Comparison of ENCODE assay signal across 8 cellular contexts in the genomic region with DNA sequence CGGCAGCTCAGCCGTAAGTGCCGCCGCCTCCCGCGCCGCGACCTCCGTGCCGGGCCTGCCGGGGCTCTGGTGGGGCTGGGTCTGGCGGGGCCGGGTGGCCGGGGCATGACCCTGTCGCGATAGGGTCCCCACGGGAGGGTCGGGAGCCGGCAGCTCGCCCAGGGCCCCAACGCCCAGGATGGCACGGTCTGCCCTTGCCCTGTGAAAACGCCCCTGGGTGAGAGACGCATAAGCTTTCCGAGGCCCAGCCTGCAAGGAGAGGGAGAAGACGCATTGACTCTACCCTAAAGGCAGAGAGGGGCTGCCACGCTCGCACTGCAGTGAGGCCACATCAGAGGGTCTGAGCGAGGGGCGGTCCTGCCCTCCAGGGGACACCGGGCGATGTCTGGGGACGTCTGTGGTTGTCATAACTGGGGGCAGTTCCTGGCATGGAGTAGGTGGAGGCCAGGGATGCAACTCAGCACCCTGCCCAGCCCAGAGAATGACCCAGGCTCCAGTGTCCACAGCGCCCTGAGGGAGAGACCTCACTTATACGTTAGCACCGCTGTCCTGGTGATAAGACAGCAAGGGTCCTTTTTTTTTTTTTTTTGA. TPM values are rescaled to one million over a fixed set of nuclear protein-coding genes. Genes with fewer than 3 reads are reported as not detected.
A peak's percentile ranks its signal among the peaks of the same experiment; 100 is the strongest.
DNase-seq lines count a peak whose midpoint lies in the region; ATAC-seq, FAIRE-seq and TF ChIP-seq lines count a peak whose summit lies in the region.

No MANE protein-coding gene starts in this region.

- no peak overlapping the region for H2BK12ac ChIP-seq in H9 (ENCODE audit: insufficient read length, low read depth, low read length)

- no peak overlapping the region for H2BK20ac ChIP-seq in H9 (ENCODE audit: low read depth, low read length, poor library complexity, severe bottlenecking)

- no peak overlapping the region for H4K91ac ChIP-seq in H9 (ENCODE audit: insufficient read length, low read depth, low read length)

- peak overlapping the region in 1 of 3 experiments; percentile 61; a peak in 1 of 7 replicates for H3K27ac Mint-ChIP-seq in H9
- no peak overlapping the region for H3K27ac Mint-ChIP-seq in natural killer cell treated with Interleukin-12 subunit alpha and Interleukin-12 subunit beta and Interleukin-15 and Interleukin-18, amount 100 ng/mL, for 72 hours

- H3K4ac ChIP-seq in H9 (ENCODE audit: low read depth, low read length) = no peak overlapping the region

- POLR2A ChIA-PET in endothelial cell of umbilical vein (lab: Charles Lee) = no interaction called here

- no peak overlapping the region for H3T11ph ChIP-seq in H9 (ENCODE audit: low read length)

- no peaks in the 10 kb centered on the region for H4K20me1 ChIP-seq in DND-41 (ENCODE audit: insufficient read depth, low read length)
- peaks cover 2% of the 10 kb centered on the region for H4K20me1 ChIP-seq in H9 (ENCODE audit: control insufficient read depth, insufficient read depth, insufficient read length)
- H4K20me1 ChIP-seq in endothelial cell of umbilical vein (replicated peaks; ENCODE audit: control insufficient read depth, extremely low read depth, insufficient read depth, low read length) = no peaks in the 10 kb centered on the region

- H3K9me3 ChIP-seq in DND-41 (ENCODE audit: insufficient read depth, low read length, severe bottlenecking) (no peaks in the 10 kb centered on the region), H9 (ENCODE audit: control insufficient read depth, low read depth, low read length) (no peaks in the 10 kb centered on the region), RWPE2 (ENCODE audit: severe bottlenecking) (no peaks in the 10 kb centered on the region), endothelial cell of umbilical vein (replicated peaks; ENCODE audit: control insufficient read depth, insufficient read depth, low read length) (no peaks in the 10 kb centered on the region)

- H2BK15ac ChIP-seq in H9 (ENCODE audit: low read depth, low read length) = no peak overlapping the region

- H3K56ac ChIP-seq in H9 (ENCODE audit: insufficient read length, low read depth, low read length) = no peak overlapping the region

- no peak for FAIRE-seq in endothelial cell of umbilical vein (lab: Jason Lieb, UNC)

- no peaks in the 10 kb centered on the region for H3K9me1 ChIP-seq in endothelial cell of umbilical vein (replicated peaks; ENCODE audit: control insufficient read depth, extremely low read depth, insufficient read depth, low read length)

- intact Hi-C loops in endothelial cell of umbilical vein (cut with micrococcal nuclease) = no loop called here

- TF ChIP-seq CTCF in DND-41 (IDR thresholded peaks at IDR 0.05; ENCODE audit: borderline replicate concordance, extremely low read depth, low read length, poor library complexity, severe bottlenecking) (no peak), H9 (conservative IDR thresholded peaks at IDR 0.05) (no peak), RWPE2 (IDR thresholded peaks at IDR 0.05; ENCODE audit: poor library complexity, severe bottlenecking) (no peak), endothelial cell of umbilical vein (IDR thresholded peaks at IDR 0.05; ENCODE audit: extremely low read depth in 1 of 2, insufficient read depth in 1 of 2, low read depth in 1 of 2, low read length in 2 of 2) (no peak)

- H3K4me1 ChIP-seq in DND-41 (ENCODE audit: insufficient read depth, low read length) (peaks cover 19% of the 10 kb centered on the region), H9 (ENCODE audit: insufficient read depth, low read length) (no peaks in the 10 kb centered on the region), RWPE2 (ENCODE audit: insufficient read depth, poor library complexity, severe bottlenecking) (no peaks in the 10 kb centered on the region), endothelial cell of umbilical vein (ENCODE audit: control insufficient read depth, extremely low read depth, insufficient read depth, low read length) (peaks cover 3% of the 10 kb centered on the region)

- H3K4me3 Mint-ChIP-seq in H9 = peak overlapping the region; percentile 83 to 96
- H3K4me3 Mint-ChIP-seq in natural killer cell treated with Interleukin-12 subunit alpha and Interleukin-12 subunit beta and Interleukin-15 and Interleukin-18, amount 100 ng/mL, for 72 hours = peak overlapping the region; percentile 70

- H2BK5ac ChIP-seq in H9 (ENCODE audit: insufficient read length, low read length) = no peak overlapping the region

- H4K5ac ChIP-seq in H9 (ENCODE audit: insufficient read length, low read depth, low read length) = no peak overlapping the region

- H2AFZ ChIP-seq in DND-41 (ENCODE audit: low read depth, low read length) (peak overlapping the region; percentile 61), H9 (ENCODE audit: low read length) (no peak overlapping the region), endothelial cell of umbilical vein (ENCODE audit: low read depth, low read length) (peak overlapping the region; percentile 75)

- H3K27ac ChIP-seq in DND-41 (ENCODE audit: low read length) (peak overlapping the region; percentile 54), H9 (ENCODE audit: insufficient read length, low read depth, low read length) (no peak overlapping the region), RWPE2 (ENCODE audit: poor library complexity, severe bottlenecking) (no peak overlapping the region), endothelial cell of umbilical vein (ENCODE audit: insufficient read depth, low read depth, low read length) (no peak overlapping the region)

- H3K9me3 Mint-ChIP-seq in H9 = peaks cover 0 to 7% of the 10 kb centered on the region in 2 experiments; a peak in 4 of 5 replicates
- H3K9me3 Mint-ChIP-seq in natural killer cell treated with Interleukin-12 subunit alpha and Interleukin-12 subunit beta and Interleukin-15 and Interleukin-18, amount 100 ng/mL, for 72 hours = no peaks in the 10 kb centered on the region

- peak; percentile 35 for ATAC-seq in DND-41 (ENCODE audit: insufficient read depth, low read depth)
- ATAC-seq in RWPE2 (ENCODE audit: low read depth) = peak; percentile 9; the same call in 2 of the 3 replicates
- ATAC-seq in natural killer cell treated with Interleukin-12 subunit alpha and Interleukin-12 subunit beta and Interleukin-15 and Interleukin-18, amount 100 ng/mL, for 72 hours = peak in 1 of 2 donors; percentile 41

- CTCF ChIA-PET in endothelial cell of umbilical vein (lab: Charles Lee) = interaction anchor here (1.1 to 1.2 kb wide), 3 partner anchors 21 to 35 kb away, joined by 3 to 5 read pairs (median 4); partner anchors contain the start of genes THOP1 and ZNF555

- H3K4me2 ChIP-seq in DND-41 (ENCODE audit: insufficient read depth, low read length) (peak overlapping the region; percentile 76), H9 (ENCODE audit: insufficient read depth, insufficient read length, low read length) (peak overlapping the region; percentile 55), endothelial cell of umbilical vein (ENCODE audit: insufficient read depth, low read length) (peak overlapping the region; percentile 80)

- H3K23ac ChIP-seq in H9 (ENCODE audit: insufficient read length, low read depth, low read length) = no peak overlapping the region

- H3K18ac ChIP-seq in H9 (ENCODE audit: insufficient read length, low read depth, low read length) = no peak overlapping the region

- no peaks in the 10 kb centered on the region for H3K79me1 ChIP-seq in H9 (ENCODE audit: insufficient read depth, low read depth, low read length, poor library complexity, severe bottlenecking)

- no CpG with 5 or more reads among the region's 36 CpGs for WGBS in H9 (ENCODE audit: extremely low coverage, insufficient read length, low lambda C conversion rate)

- H3K4me1 Mint-ChIP-seq in H9 = peaks cover 3% of the 10 kb centered on the region in 2 experiments; a peak in 1 of 4 replicates
- peaks cover 0 to 4% of the 10 kb centered on the region in 2 donors for H3K4me1 Mint-ChIP-seq in natural killer cell treated with Interleukin-12 subunit alpha and Interleukin-12 subunit beta and Interleukin-15 and Interleukin-18, amount 100 ng/mL, for 72 hours (ENCODE audit: low read depth in 2 of 2)

- no peaks in the 10 kb centered on the region for H3K23me2 ChIP-seq in H9 (ENCODE audit: insufficient read length, low read depth, low read length, poor library complexity, severe bottlenecking)

- peak overlapping the region; percentile 77 for H3K9ac ChIP-seq in DND-41 (ENCODE audit: low read depth, low read length)
- H3K9ac ChIP-seq in H9 (ENCODE audit: extremely low read depth, insufficient read length, low read length) = peak overlapping the region; percentile 27
- H3K9ac ChIP-seq in endothelial cell of umbilical vein (replicated peaks; ENCODE audit: extremely low read depth, insufficient read depth, low read length) = peak overlapping the region; percentile 36

- peaks cover 10% of the 10 kb centered on the region for H3K36me3 ChIP-seq in DND-41 (ENCODE audit: insufficient read depth, low read length)
- H3K36me3 ChIP-seq in RWPE2 (ENCODE audit: low read depth) = no peaks in the 10 kb centered on the region
- H3K36me3 ChIP-seq in endothelial cell of umbilical vein (ENCODE audit: control insufficient read depth in 2 of 2, extremely low read depth in 1 of 2, insufficient read depth in 2 of 2, low read length in 2 of 2) = peaks cover 0 to 3% of the 10 kb centered on the region in 2 experiments

- DNase-seq in DND-41 = peak; percentile 43
- peak; percentile 48 for DNase-seq in H9
- no peak for DNase-seq in RWPE2 (ENCODE audit: low spot score)
- peak; percentile 8 for DNase-seq in endothelial cell of umbilical vein (ENCODE audit: low read depth, low spot score)
- DNase-seq in natural killer cell treated with Interleukin-12 subunit alpha and Interleukin-12 subunit beta and Interleukin-15 and Interleukin-18, amount 100 ng/mL, for 72 hours (ENCODE audit: low spot score) = no peak
- no peak for DNase-seq in NOMO-1 treated with DMSO at 0.1 percent for 48 hours (lab: John Stamatoyannopoulos, UW; ENCODE audit: unreplicated experiment)
- no peak for DNase-seq in activated gamma-delta T cell (lab: John Stamatoyannopoulos, UW)
- no peak for DNase-seq in midbrain (lab: John Stamatoyannopoulos, UW)

- H3K27me3 ChIP-seq in DND-41 (ENCODE audit: insufficient read depth, low read length, poor library complexity) = no peaks in the 10 kb centered on the region
- H3K27me3 ChIP-seq in H9 (ENCODE audit: insufficient read depth, low read length) = no peaks in the 10 kb centered on the region
- no peaks in the 10 kb centered on the region for H3K27me3 ChIP-seq in RWPE2 (ENCODE audit: insufficient read depth, poor library complexity, severe bottlenecking)
- no peaks in the 10 kb centered on the region for H3K27me3 ChIP-seq in endothelial cell of umbilical vein (ENCODE audit: control insufficient read depth in 2 of 2, insufficient read depth in 2 of 2, low read length in 2 of 2)

- no peak overlapping the region for H3K14ac ChIP-seq in H9 (ENCODE audit: insufficient read depth, low read length)

- H3K4me3 ChIP-seq in DND-41 (ENCODE audit: low read depth in 1 of 2, low read length in 2 of 2) (peak overlapping the region; percentile 68 to 70; a peak in 3 of 4 replicates), RWPE2 (ENCODE audit: severe bottlenecking) (peak overlapping the region; percentile 100), endothelial cell of umbilical vein (replicated peaks in 1 of 3; ENCODE audit: insufficient read depth in 1 of 3, low read depth in 1 of 3, low read length in 3 of 3) (peak overlapping the region; percentile 52 to 86 (median 54))

- H3K27me3 Mint-ChIP-seq in H9 (ENCODE audit: low read depth) = peaks cover 1% of the 10 kb centered on the region
- H3K27me3 Mint-ChIP-seq in natural killer cell treated with Interleukin-12 subunit alpha and Interleukin-12 subunit beta and Interleukin-15 and Interleukin-18, amount 100 ng/mL, for 72 hours = peaks cover 0 to 4% of the 10 kb centered on the region in 2 donors

- TF ChIP-seq POLR2A in endothelial cell of umbilical vein (IDR thresholded peaks at IDR 0.05; ENCODE audit: low read depth, low read length) = no peak

- dilution Hi-C loops in endothelial cell of umbilical vein (cut with MboI; ENCODE audit: extremely low pct_ligation_motif_present, low sequenced_read_pairs) = no loop called here

- no TSS peak for BruUV-seq in endothelial cell of umbilical vein (replicated peaks; lab: Mats Ljungman, UMichigan)

- H3K79me2 ChIP-seq in DND-41 (ENCODE audit: insufficient read depth, low read length) = peaks cover 6% of the 10 kb centered on the region
- H3K79me2 ChIP-seq in H9 (ENCODE audit: insufficient read depth, low read length) = no peaks in the 10 kb centered on the region
- H3K79me2 ChIP-seq in endothelial cell of umbilical vein (ENCODE audit: control insufficient read depth, insufficient read depth, low read length) = no peaks in the 10 kb centered on the region

- no peak overlapping the region for H4K8ac ChIP-seq in H9 (replicated peaks; ENCODE audit: insufficient read length, low read depth, low read length)

- no peak overlapping the region for H2AK5ac ChIP-seq in H9 (ENCODE audit: insufficient read length, low read length)

- H2BK120ac ChIP-seq in H9 (ENCODE audit: low read depth, low read length, poor library complexity, severe bottlenecking) = no peak overlapping the region

- peaks cover 10 to 16% (median 12%) of the 10 kb centered on the region in 3 experiments for H3K36me3 Mint-ChIP-seq in H9 (ENCODE audit: insufficient read depth in 1 of 3, low read depth in 3 of 3)
- H3K36me3 Mint-ChIP-seq in natural killer cell treated with Interleukin-12 subunit alpha and Interleukin-12 subunit beta and Interleukin-15 and Interleukin-18, amount 100 ng/mL, for 72 hours = no peaks in the 10 kb centered on the region

RNA-seq across cellular contexts. Expression of gene ZNF554, which starts 0.5 kb away (rescaled TPM):
- total RNA-seq in H9 (2021) = 5.9 and 6.6 TPM in 2 replicates
- total RNA-seq in endothelial cell of umbilical vein = 1.6 and 1.8 TPM in 2 replicates
- 1.0 and 1.2 TPM in 2 replicates for polyA plus RNA-seq in endothelial cell of umbilical vein
- 0.96 and 1.0 TPM in 2 replicates for polyA plus RNA-seq in endothelial cell of umbilical vein (2011; cell fraction: cytosol; rRNA removed)
- 2.8 and 3.8 TPM in 2 replicates for polyA plus RNA-seq in endothelial cell of umbilical vein (2011; cell fraction: nucleus; rRNA removed)
- polyA plus RNA-seq in endothelial cell of umbilical vein (2012) = 1.0 and 1.1 TPM in 2 replicates
- polyA minus RNA-seq in endothelial cell of umbilical vein = 1.7 and 1.8 TPM in 2 replicates
- 1.8 TPM for polyA minus RNA-seq in endothelial cell of umbilical vein (2011; cell fraction: cytosol; rRNA and poly(A)+ RNA removed)
- polyA minus RNA-seq in endothelial cell of umbilical vein (2011; cell fraction: nucleus; rRNA and poly(A)+ RNA removed) = 0.87 and 1.2 TPM in 2 replicates
- total RNA-seq in natural killer cell treated with Interleukin-12 subunit alpha and Interleukin-12 subunit beta and Interleukin-15 and Interleukin-18, amount 100 ng/mL, for 72 hours = 1 to 10 TPM in 1 of 2 donors, under 1 TPM in 1; 0.89 to 2.9 TPM

RNA-seq across cellular contexts. Expression of gene ZNF555, which starts 21.1 kb away (rescaled TPM):
- total RNA-seq in H9 (2021) (7.5 and 7.8 TPM in 2 replicates), endothelial cell of umbilical vein (4.7 and 5.4 TPM in 2 replicates)
- 1.2 and 1.6 TPM in 2 replicates for polyA plus RNA-seq in endothelial cell of umbilical vein
- polyA plus RNA-seq in endothelial cell of umbilical vein (2011; cell fraction: cytosol; rRNA removed) = 2.0 TPM in 2 replicates
- 2.3 and 2.4 TPM in 2 replicates for polyA plus RNA-seq in endothelial cell of umbilical vein (2011; cell fraction: nucleus; rRNA removed)
- 3.3 and 3.5 TPM in 2 replicates for polyA plus RNA-seq in endothelial cell of umbilical vein (2012)
- polyA minus RNA-seq in endothelial cell of umbilical vein = 5.6 and 6.9 TPM in 2 replicates
- polyA minus RNA-seq in endothelial cell of umbilical vein (2011; cell fraction: cytosol; rRNA and poly(A)+ RNA removed) = 0.61 TPM
- 2.4 and 5.5 TPM in 2 replicates for polyA minus RNA-seq in endothelial cell of umbilical vein (2011; cell fraction: nucleus; rRNA and poly(A)+ RNA removed)
- 1 to 10 TPM; 2.6 to 3.0 TPM for total RNA-seq in natural killer cell treated with Interleukin-12 subunit alpha and Interleukin-12 subunit beta and Interleukin-15 and Interleukin-18, amount 100 ng/mL, for 72 hours

RNA-seq across cellular contexts. Expression of gene THOP1, which starts 34.9 kb away (rescaled TPM):
- 150 and 153 TPM in 2 replicates for total RNA-seq in H9 (2021)
- total RNA-seq in endothelial cell of umbilical vein = 108 and 115 TPM in 2 replicates
- 82.8 and 88.0 TPM in 2 replicates for polyA plus RNA-seq in endothelial cell of umbilical vein
- polyA plus RNA-seq in endothelial cell of umbilical vein (2011; cell fraction: cytosol; rRNA removed) = 75.2 and 90.1 TPM in 2 replicates
- polyA plus RNA-seq in endothelial cell of umbilical vein (2011; cell fraction: nucleus; rRNA removed) = 124 and 136 TPM in 2 replicates
- 93.9 and 96.4 TPM in 2 replicates for polyA plus RNA-seq in endothelial cell of umbilical vein (2012)
- polyA minus RNA-seq in endothelial cell of umbilical vein = 55.0 and 69.8 TPM in 2 replicates
- polyA minus RNA-seq in endothelial cell of umbilical vein (2011; cell fraction: cytosol; rRNA and poly(A)+ RNA removed) = 149 TPM
- 31.6 and 31.7 TPM in 2 replicates for polyA minus RNA-seq in endothelial cell of umbilical vein (2011; cell fraction: nucleus; rRNA and poly(A)+ RNA removed)
- 100 to 1,000 TPM; 105 to 224 TPM for total RNA-seq in natural killer cell treated with Interleukin-12 subunit alpha and Interleukin-12 subunit beta and Interleukin-15 and Interleukin-18, amount 100 ng/mL, for 72 hours

RNA-seq across cellular contexts. Expression of gene SGTA, which starts 37.1 kb away (rescaled TPM):
- 102 TPM in 2 replicates for total RNA-seq in H9 (2021)
- total RNA-seq in endothelial cell of umbilical vein = 72.3 and 76.5 TPM in 2 replicates
- polyA plus RNA-seq in endothelial cell of umbilical vein = 119 and 131 TPM in 2 replicates
- polyA plus RNA-seq in endothelial cell of umbilical vein (2011; cell fraction: cytosol; rRNA removed) = 88.2 and 98.9 TPM in 2 replicates
- polyA plus RNA-seq in endothelial cell of umbilical vein (2011; cell fraction: nucleus; rRNA removed) = 67.9 and 71.9 TPM in 2 replicates
- polyA plus RNA-seq in endothelial cell of umbilical vein (2012) = 68.7 and 77.3 TPM in 2 replicates
- 32.2 and 39.4 TPM in 2 replicates for polyA minus RNA-seq in endothelial cell of umbilical vein
- polyA minus RNA-seq in endothelial cell of umbilical vein (2011; cell fraction: cytosol; rRNA and poly(A)+ RNA removed) = 23.8 TPM
- 13.2 and 20.9 TPM in 2 replicates for polyA minus RNA-seq in endothelial cell of umbilical vein (2011; cell fraction: nucleus; rRNA and poly(A)+ RNA removed)
- 100 to 1,000 TPM in 1 of 2 donors, 10 to 100 TPM in 1; 61.1 to 107 TPM for total RNA-seq in natural killer cell treated with Interleukin-12 subunit alpha and Interleukin-12 subunit beta and Interleukin-15 and Interleukin-18, amount 100 ng/mL, for 72 hours

RNA-seq across cellular contexts. Expression of gene ZNF556, which starts 46.9 kb away (rescaled TPM):
- total RNA-seq in H9 (2021) (not detected in 2 replicates), endothelial cell of umbilical vein (not detected in 2 replicates)
- polyA plus RNA-seq in endothelial cell of umbilical vein = 0.01 TPM in 1 of 2 replicates, not detected in the other
- polyA plus RNA-seq in endothelial cell of umbilical vein (2011; cell fraction: cytosol; rRNA removed) = 0.03 TPM in 1 of 2 replicates, not detected in the other
- not detected in 2 replicates for polyA plus RNA-seq in endothelial cell of umbilical vein (2011; cell fraction: nucleus; rRNA removed)
- polyA plus RNA-seq in endothelial cell of umbilical vein (2012) = not detected in 2 replicates
- polyA minus RNA-seq in endothelial cell of umbilical vein = not detected in 2 replicates
- 1.6 TPM for polyA minus RNA-seq in endothelial cell of umbilical vein (2011; cell fraction: cytosol; rRNA and poly(A)+ RNA removed)
- polyA minus RNA-seq in endothelial cell of umbilical vein (2011; cell fraction: nucleus; rRNA and poly(A)+ RNA removed) = not detected in 2 replicates
- not detected for total RNA-seq in natural killer cell treated with Interleukin-12 subunit alpha and Interleukin-12 subunit beta and Interleukin-15 and Interleukin-18, amount 100 ng/mL, for 72 hours

Comparison
In these comparisons a context has a peak if more than half of its experiments do, and no peak if none do; other contexts are left out.
1. DNase-seq: peak in DND-41 (single experiment), H9 (single experiment) and endothelial cell of umbilical vein (single experiment); none in RWPE2 (single experiment), natural killer cell treated with Interleukin-12 subunit alpha and Interleukin-12 subunit beta and Interleukin-15 and Interleukin-18, amount 100 ng/mL, for 72 hours (single experiment), NOMO-1 treated with DMSO at 0.1 percent for 48 hours (single experiment), activated gamma-delta T cell (single experiment) and midbrain (single experiment).
2. H3K9ac ChIP-seq: peak in every context shown above with its lines; median percentile 77 in DND-41; 36 in endothelial cell of umbilical vein; 27 in H9.
3. Peak in every context shown above with its lines, with median percentiles within 50 percentile points of each other: H3K4me2 ChIP-seq and H3K4me3 ChIP-seq.